In genomic region chr5:80255752-80256479, GRCh38 we compare ENCODE assay signal across 8 cellular contexts. TPM values are rescaled to one million over a fixed set of nuclear protein-coding genes. Genes with fewer than 3 reads are reported as not detected.
DNase-seq lines count a peak whose midpoint lies in the region; ATAC-seq and TF ChIP-seq lines count a peak whose summit lies in the region.

TSS of gene SERINC5 (minus strand) at chr5:80256048. CDS start at chr5:80255922, 126 bp downstream.

- H3K27ac ChIP-seq in ovary (peak within 1 kb of the TSS; percentile 87 to 92), thoracic aorta (peak within 1 kb of the TSS; percentile 84 to 90)

- in situ Hi-C loops in Caki2 (cut with HindIII; ENCODE audit: low pct_unique_long_range_greater_than_20kb, low sequenced_read_pairs): no loop called here

- no peak for TF ChIP-seq CTCF in glutamatergic neuron (IDR thresholded peaks at IDR 0.05; ENCODE audit: partially characterized antibody, unreplicated experiment)
- no peak for TF ChIP-seq CTCF in ovary (IDR thresholded peaks at IDR 0.05)
- TF ChIP-seq CTCF in thoracic aorta (IDR thresholded peaks at IDR 0.05): no peak

- H3K27me3 ChIP-seq in ovary: no peaks in the 10 kb centered on the region
- no peaks in the 10 kb centered on the region for H3K27me3 ChIP-seq in thoracic aorta (replicated peaks; ENCODE audit: insufficient read depth)

- H3K27ac Mint-ChIP-seq in activated naive CD4-positive, alpha-beta T cell treated with anti-CD3 and anti-CD28 coated beads, Interleukin-2, amount 50 U/mL, for 24 hours: peak within 1 kb of the TSS; percentile 96
- H3K27ac Mint-ChIP-seq in glutamatergic neuron (ENCODE audit: unreplicated experiment): peak within 1 kb of the TSS; percentile 96

- no peaks in the 10 kb centered on the region for H3K27me3 Mint-ChIP-seq in activated naive CD4-positive, alpha-beta T cell treated with anti-CD3 and anti-CD28 coated beads, Interleukin-2, amount 50 U/mL, for 24 hours
- H3K27me3 Mint-ChIP-seq in glutamatergic neuron (ENCODE audit: unreplicated experiment): peaks cover 5% of the 10 kb centered on the region

- H3K4me3 ChIP-seq in ovary: peak within 1 kb of the TSS; percentile 78
- H3K4me3 ChIP-seq in thoracic aorta: peak within 1 kb of the TSS; percentile 88

- H3K9me3 ChIP-seq in ovary (no peaks in the 10 kb centered on the region), thoracic aorta (no peaks in the 10 kb centered on the region)

- peak; percentile 93 for TF ChIP-seq POLR2A in ovary (IDR thresholded peaks at IDR 0.05)

- peaks cover 49% of the 10 kb centered on the region for H3K4me1 Mint-ChIP-seq in activated naive CD4-positive, alpha-beta T cell treated with anti-CD3 and anti-CD28 coated beads, Interleukin-2, amount 50 U/mL, for 24 hours
- peaks cover 23% of the 10 kb centered on the region for H3K4me1 Mint-ChIP-seq in glutamatergic neuron (ENCODE audit: low read depth, unreplicated experiment)

- ATAC-seq in GM19467 (IDR thresholded peaks at IDR 0.05; ENCODE audit: unreplicated experiment) (peak; percentile 86), thoracic aorta (ENCODE audit: insufficient number of reproducible peaks, low FRiP score, low read depth) (peak; percentile 74)

- H3K36me3 Mint-ChIP-seq in activated naive CD4-positive, alpha-beta T cell treated with anti-CD3 and anti-CD28 coated beads, Interleukin-2, amount 50 U/mL, for 24 hours: no peaks in the 10 kb centered on the region
- H3K36me3 Mint-ChIP-seq in glutamatergic neuron (ENCODE audit: unreplicated experiment): no peaks in the 10 kb centered on the region

- intact Hi-C loops in ovary (cut with DNase I): loop anchor here (5.0 to 10.0 kb wide), 4 partner anchors 51 to 114 kb away; no protein-coding TSS in a partner anchor

- WGBS in ovary, 3 donors: 0 to 1% (median 0%) methylated on average over 45 to 90 of the region's 90 CpGs

- DNase-seq in Caki2 (ENCODE audit: low read depth): peak; percentile 71
- peak; percentile 47 for DNase-seq in HPDE6-E6E7 (ENCODE audit: extremely low spot score)
- peak; percentile 53 for DNase-seq in SKM-1 (lab: John Stamatoyannopoulos, UW; ENCODE audit: unreplicated experiment)
- DNase-seq in glutamatergic neuron: peak; percentile 79
- DNase-seq in ovary: peak; percentile 85 to 90 (median 88)
- no peak for DNase-seq in thoracic aorta (ENCODE audit: low spot score)

- H3K36me3 ChIP-seq in ovary (no peaks in the 10 kb centered on the region), thoracic aorta (no peaks in the 10 kb centered on the region)

- H3K9me3 Mint-ChIP-seq in activated naive CD4-positive, alpha-beta T cell treated with anti-CD3 and anti-CD28 coated beads, Interleukin-2, amount 50 U/mL, for 24 hours: no peaks in the 10 kb centered on the region
- peaks cover 9% of the 10 kb centered on the region for H3K9me3 Mint-ChIP-seq in glutamatergic neuron (ENCODE audit: unreplicated experiment)

- H3K4me1 ChIP-seq in ovary (ENCODE audit: insufficient read depth) (peaks cover 13% of the 10 kb centered on the region), thoracic aorta (ENCODE audit: control insufficient read depth in 1 of 2, low read depth in 2 of 2) (peaks cover 4 to 30% of the 10 kb centered on the region in 2 donors)

- peak within 1 kb of the TSS; percentile 94 for H3K4me3 Mint-ChIP-seq in activated naive CD4-positive, alpha-beta T cell treated with anti-CD3 and anti-CD28 coated beads, Interleukin-2, amount 50 U/mL, for 24 hours
- peak within 1 kb of the TSS; percentile 100 for H3K4me3 Mint-ChIP-seq in glutamatergic neuron (ENCODE audit: unreplicated experiment)

- TF ChIP-seq EP300 in ovary (IDR thresholded peaks at IDR 0.05): peak; percentile 44

RNA-seq across cellular contexts. Expression of gene SERINC5, which starts in this region (rescaled TPM):
- 19.4 and 19.9 TPM in 2 replicates for total RNA-seq in Caki2 (2014; rRNA removed; shearing (Covaris generic); ENCODE audit: low replicate concordance)
- total RNA-seq in glutamatergic neuron (ENCODE audit: unreplicated experiment) (15.1 TPM), ovary (10 to 100 TPM; 20.0 to 88.7 (median 49.7) TPM), thoracic aorta (10 to 100 TPM; 12.8 to 13.9 TPM)
- 10 to 100 TPM; 12.7 to 19.1 TPM for polyA plus RNA-seq in ovary
